ENCODE assay signal across 8 cellular contexts in the genomic region with DNA sequence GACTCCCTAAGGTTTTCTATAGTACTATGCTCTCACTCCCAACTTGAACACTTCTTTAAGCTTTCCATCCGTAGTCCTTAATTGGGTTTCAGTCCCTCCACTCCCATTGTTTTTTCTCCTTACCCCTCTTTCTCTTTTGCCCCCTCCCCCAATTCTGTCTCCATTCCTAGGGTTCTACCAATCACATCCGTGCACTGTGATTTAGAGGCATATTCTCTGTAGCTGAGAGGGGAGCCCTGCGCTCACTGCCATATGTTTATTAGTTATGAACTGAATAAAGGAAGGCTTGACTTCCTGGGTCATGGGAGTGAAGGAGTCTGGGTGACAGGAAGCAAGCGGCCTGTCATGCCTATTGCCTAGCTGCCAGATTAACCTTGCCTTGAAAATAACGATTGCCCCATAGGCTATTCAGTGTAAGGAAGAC. TPM values are rescaled to one million over a fixed set of nuclear protein-coding genes. Genes with fewer than 3 reads are reported as not detected.
DNase-seq lines count a peak whose midpoint lies in the region; ATAC-seq and TF ChIP-seq lines count a peak whose summit lies in the region.

No MANE protein-coding gene starts in this region.

- in situ Hi-C loops in brain microvascular endothelial cell (cut with HindIII; ENCODE audit: low pct_ligation_motif_present, low sequenced_read_pairs), result no loop called here

- TF ChIP-seq POLR2A in spleen (IDR thresholded peaks at IDR 0.05), result no peak

- peak overlapping the region; percentile 53 for H3K4me3 ChIP-seq in SJSA1
- H3K4me3 ChIP-seq in brain microvascular endothelial cell (ENCODE audit: low read depth, low read length), result peak overlapping the region; percentile 69
- peak overlapping the region; percentile 46 to 78 (median 55) for H3K4me3 ChIP-seq in spleen

- H3K27me3 ChIP-seq in SJSA1 (replicated peaks) (no peaks in the 10 kb centered on the region), brain microvascular endothelial cell (replicated peaks) (no peaks in the 10 kb centered on the region), spleen (replicated peaks in 1 of 7) (no peaks in the 10 kb centered on the region)

- H3K9me3 ChIP-seq in SJSA1 (replicated peaks) (no peaks in the 10 kb centered on the region), spleen (no peaks in the 10 kb centered on the region)

- peaks cover 17% of the 10 kb centered on the region for H3K36me3 ChIP-seq in SJSA1
- H3K36me3 ChIP-seq in brain microvascular endothelial cell (replicated peaks), result no peaks in the 10 kb centered on the region
- peaks cover 0 to 23% (median 0%) of the 10 kb centered on the region in 6 donors for H3K36me3 ChIP-seq in spleen

- ATAC-seq in GM21381 (IDR thresholded peaks at IDR 0.05; ENCODE audit: unreplicated experiment), result peak; percentile 40

- no peaks in the 10 kb centered on the region for H3K4me1 ChIP-seq in SJSA1 (replicated peaks)
- H3K4me1 ChIP-seq in spleen, result peaks cover 5 to 17% (median 12%) of the 10 kb centered on the region in 6 donors

- TF ChIP-seq CTCF in brain microvascular endothelial cell (IDR thresholded peaks at IDR 0.05; ENCODE audit: low read depth, low read length, missing control alignments) (no peak), spleen (IDR thresholded peaks at IDR 0.05 in 8 of 11, conservative IDR thresholded peaks at IDR 0.05 in 3 of 11) (no peak)

- DNase-seq in DMS153 treated with DMSO at 0.1 percent for 48 hours (lab: John Stamatoyannopoulos, UW; ENCODE audit: unreplicated experiment) (peak; percentile 23), SJSA1 (ENCODE audit: low read depth in 1 of 2, low spot score in 2 of 2) (peak in 1 of 2 experiments; percentile 41), brain microvascular endothelial cell (peak; percentile 32), iPS-NIHi7 (ENCODE audit: extremely low spot score) (peak; percentile 13), spleen (no peak), KG1 (lab: John Stamatoyannopoulos, UW) (no peak)

- H3K27ac ChIP-seq in SJSA1, result peak overlapping the region; percentile 94
- H3K27ac ChIP-seq in brain microvascular endothelial cell, result peak overlapping the region; percentile 86
- H3K27ac ChIP-seq in spleen, result peak overlapping the region; percentile 69 to 92 (median 87)

- intact Hi-C loops in spleen (cut with DNase I; ENCODE audit: low total_unique reads), result no loop called here

- TF ChIP-seq EP300 in Ishikawa (IDR thresholded peaks at IDR 0.05; ENCODE audit: borderline replicate concordance), result no peak

- TF ChIP-seq RAD21 in Ishikawa (IDR thresholded peaks at IDR 0.05; ENCODE audit: low read depth), result no peak

- 0 to 28% (median 4%) methylated on average over 5 of the region's 5 CpGs for WGBS in spleen, 5 donors

TF ChIP-seq in Ishikawa, 13 proteins besides CTCF, POLR2A, EP300 and RAD21:
- TF ChIP-seq TAF1 (IDR thresholded peaks at IDR 0.05; ENCODE audit: low read depth) (0 out of 2 replicates have a peak, but pooled peaks have one; percentile 2), ZBTB7A (IDR thresholded peaks at IDR 0.05; ENCODE audit: low read depth) (no peak)
- TF ChIP-seq, protein P1, sequence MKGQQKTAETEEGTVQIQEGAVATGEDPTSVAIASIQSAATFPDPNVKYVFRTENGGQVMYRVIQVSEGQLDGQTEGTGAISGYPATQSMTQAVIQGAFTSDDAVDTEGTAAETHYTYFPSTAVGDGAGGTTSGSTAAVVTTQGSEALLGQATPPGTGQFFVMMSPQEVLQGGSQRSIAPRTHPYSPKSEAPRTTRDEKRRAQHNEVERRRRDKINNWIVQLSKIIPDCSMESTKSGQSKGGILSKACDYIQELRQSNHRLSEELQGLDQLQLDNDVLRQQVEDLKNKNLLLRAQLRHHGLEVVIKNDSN (IDR thresholded peaks at IDR 0.05), result no peak

RNA-seq across cellular contexts. Expression of gene MCTS1, which starts 0.5 kb away (rescaled TPM):
- 46.8 and 91.3 TPM in 2 replicates for total RNA-seq in SJSA1 (2014; rRNA removed; shearing (Covaris generic))
- 10 to 100 TPM; 21.6 to 39.1 (median 28.1) TPM for total RNA-seq in spleen
- polyA plus RNA-seq in spleen, result 10 to 100 TPM; 36.6 to 56.1 (median 51.6) TPM

RNA-seq across cellular contexts. Expression of gene C1GALT1C1, which starts 25.5 kb away (rescaled TPM):
- total RNA-seq in SJSA1 (2014; rRNA removed; shearing (Covaris generic)), result 25.8 and 32.6 TPM in 2 replicates
- total RNA-seq in spleen, result 10 to 100 TPM; 16.1 to 29.7 (median 16.6) TPM
- polyA plus RNA-seq in spleen, result 10 to 100 TPM in 2 of 3 donors, 1 to 10 TPM in 1; 7.0 to 12.7 (median 11.6) TPM

RNA-seq across cellular contexts. Expression of gene CUL4B, which starts 43.6 kb away (rescaled TPM):
- total RNA-seq in SJSA1 (2014; rRNA removed; shearing (Covaris generic)), result 26.3 and 31.4 TPM in 2 replicates
- 10 to 100 TPM; 37.8 to 60.1 (median 47.5) TPM for total RNA-seq in spleen
- 10 to 100 TPM; 19.6 to 23.3 (median 20.1) TPM for polyA plus RNA-seq in spleen

Comparison
In these comparisons a context has a peak if more than half of its experiments do, and no peak if none do; other contexts are left out.
1. DNase-seq: peak in DMS153 treated with DMSO at 0.1 percent for 48 hours (single experiment), brain microvascular endothelial cell (single experiment) and iPS-NIHi7 (single experiment); none in spleen (single experiment) and KG1 (single experiment).
2. Peak in every context shown above with its lines, with median percentiles within 50 percentile points of each other: H3K27ac ChIP-seq and H3K4me3 ChIP-seq.